Comparison of ENCODE assay signal across 12 cellular contexts in the genomic region with DNA sequence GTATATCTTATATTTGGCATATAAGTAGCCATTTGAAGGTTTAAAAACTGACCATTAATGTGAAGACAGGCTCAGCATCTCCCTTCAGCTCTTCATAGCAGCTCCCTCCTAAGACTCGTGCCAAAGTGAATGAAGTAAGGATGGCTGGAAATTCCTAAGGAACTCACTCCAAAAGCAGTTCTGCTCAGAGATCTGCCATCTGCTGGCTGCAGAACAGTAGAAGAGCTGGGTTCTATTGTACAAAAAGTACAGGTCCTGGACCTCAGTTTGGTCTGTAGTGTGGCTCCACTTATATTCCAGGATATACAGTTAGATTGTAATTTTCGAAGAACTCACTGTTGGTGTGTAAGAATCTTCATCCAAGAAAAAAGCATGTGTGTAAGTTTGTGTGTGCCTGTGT.
A peak's percentile ranks its signal among the peaks of the same experiment; 100 is the strongest.
DNase-seq lines count a peak whose midpoint lies in the region; ATAC-seq and TF ChIP-seq lines count a peak whose summit lies in the region.
"Had no signal": no experiment of that assay in that cellular context is flagged by ENCODE, and none has a peak within 500 bp of the region (broad histone marks: within the 10 kb centered on the region; RNA-seq: fewer than 3 reads in every experiment).

No MANE protein-coding gene starts in this region.

- no peaks in the 10 kb centered on the region for H3F3A ChIP-seq in smooth muscle cell (ENCODE audit: low read depth)

- WGBS in smooth muscle cell (ENCODE audit: low lambda C conversion rate) = 71% methylated on average over 2 of the region's 2 CpGs

- no peak overlapping the region for H3K27ac Mint-ChIP-seq in activated CD4-positive, alpha-beta memory T cell treated with anti-CD3 and anti-CD28 coated beads for 36 hours
- H3K27ac Mint-ChIP-seq: activated naive CD4-positive, alpha-beta T cell treated with anti-CD3 and anti-CD28 coated beads, Interleukin-2, amount 50 U/mL, for 72 hours had no signal

- no peak overlapping the region for H3K27ac ChIP-seq in smooth muscle cell (ENCODE audit: low read depth)
- H3K27ac ChIP-seq: KMS-11, neutrophil had no signal

- H3K4me2 ChIP-seq in smooth muscle cell = no peak overlapping the region
- H3K4me2 ChIP-seq: KMS-11 had no signal

- H3K4me3 Mint-ChIP-seq in activated CD4-positive, alpha-beta memory T cell treated with anti-CD3 and anti-CD28 coated beads for 36 hours = no peak overlapping the region

- H2AFZ ChIP-seq in smooth muscle cell (ENCODE audit: low read depth) = no peak overlapping the region

- in situ Hi-C loops in astrocyte of the cerebellum (cut with HindIII; ENCODE audit: low sequenced_read_pairs) = no loop called here

- POLR2A ChIA-PET in activated CD4-positive, alpha-beta memory T cell treated with anti-CD3 and anti-CD28 coated beads for 36 hours (lab: Charles Lee) = no interaction called here

- no peaks in the 10 kb centered on the region for H3K4me1 Mint-ChIP-seq in activated CD4-positive, alpha-beta memory T cell treated with anti-CD3 and anti-CD28 coated beads for 36 hours (ENCODE audit: low read depth)

- peak; percentile 21 for DNase-seq in H7
- DNase-seq in astrocyte of the cerebellum (ENCODE audit: low read depth) = peak; percentile 31
- DNase-seq in left ventricle myocardium superior = no peak
- no peak for DNase-seq in smooth muscle cell (lab: John Stamatoyannopoulos, UW; ENCODE audit: unreplicated experiment)
- no peak for DNase-seq in activated CD4-positive, alpha-beta memory T cell treated with anti-CD3 and anti-CD28 coated beads for 36 hours
- no peak for DNase-seq in NCI-H1092 treated with DMSO at 0.1 percent for 48 hours (lab: John Stamatoyannopoulos, UW)
- DNase-seq: GDM1 had no signal

- H3K9me3 Mint-ChIP-seq in activated CD4-positive, alpha-beta memory T cell treated with anti-CD3 and anti-CD28 coated beads for 36 hours = no peaks in the 10 kb centered on the region
- H3K9me3 Mint-ChIP-seq: activated naive CD4-positive, alpha-beta T cell treated with anti-CD3 and anti-CD28 coated beads, Interleukin-2, amount 50 U/mL, for 72 hours had no signal

- no peaks in the 10 kb centered on the region for H3K36me3 Mint-ChIP-seq in activated CD4-positive, alpha-beta memory T cell treated with anti-CD3 and anti-CD28 coated beads for 36 hours
- H3K36me3 Mint-ChIP-seq: activated naive CD4-positive, alpha-beta T cell treated with anti-CD3 and anti-CD28 coated beads, Interleukin-2, amount 50 U/mL, for 72 hours had no signal

- no peaks in the 10 kb centered on the region for H3K9me3 ChIP-seq in smooth muscle cell (replicated peaks; ENCODE audit: low read depth)
- H3K9me3 ChIP-seq: neutrophil had no signal

- TF ChIP-seq CTCF in astrocyte of the cerebellum (IDR thresholded peaks at IDR 0.05; ENCODE audit: low read depth, low read length, missing control alignments) = peak; percentile 59
- peak; percentile 8 for TF ChIP-seq CTCF in smooth muscle cell (IDR thresholded peaks at IDR 0.05; ENCODE audit: borderline replicate concordance, insufficient read depth, poor library complexity, severe bottlenecking)

- no peaks in the 10 kb centered on the region for H4K20me1 ChIP-seq in smooth muscle cell (ENCODE audit: low read depth)

- H3K4me1 ChIP-seq in smooth muscle cell (ENCODE audit: low read depth) = no peaks in the 10 kb centered on the region

- H3K27me3 Mint-ChIP-seq in activated CD4-positive, alpha-beta memory T cell treated with anti-CD3 and anti-CD28 coated beads for 36 hours = no peaks in the 10 kb centered on the region

- intact Hi-C loops in left ventricle myocardium superior (cut with micrococcal nuclease) = no loop called here
- intact Hi-C loops in activated CD4-positive, alpha-beta memory T cell treated with anti-CD3 and anti-CD28 coated beads for 36 hours (cut with micrococcal nuclease) = no loop called here

- H3K27me3 ChIP-seq in H7 (ENCODE audit: control insufficient read depth, insufficient read depth, low read length) (no peaks in the 10 kb centered on the region), smooth muscle cell (ENCODE audit: low read depth) (no peaks in the 10 kb centered on the region)
- H3K27me3 ChIP-seq: neutrophil had no signal

- peak; percentile 45 for ATAC-seq in left ventricle myocardium superior
- no peak for ATAC-seq in HG02763 (IDR thresholded peaks at IDR 0.05; ENCODE audit: unreplicated experiment)
- ATAC-seq in HG02852 (IDR thresholded peaks at IDR 0.05; ENCODE audit: unreplicated experiment) = no peak
- ATAC-seq: activated naive CD4-positive, alpha-beta T cell treated with anti-CD3 and anti-CD28 coated beads, Interleukin-2, amount 50 U/mL, for 72 hours had no signal

- H3K79me2 ChIP-seq in smooth muscle cell (ENCODE audit: low read depth) = no peaks in the 10 kb centered on the region

- H3K9ac ChIP-seq in smooth muscle cell (ENCODE audit: low read depth) = no peak overlapping the region
- H3K9ac ChIP-seq: KMS-11 had no signal

- CTCF ChIA-PET in activated CD4-positive, alpha-beta memory T cell treated with anti-CD3 and anti-CD28 coated beads for 36 hours (lab: Charles Lee) = interaction anchor here (0.8 kb wide), 1 partner anchor 268 kb away, joined by 3 read pairs; no protein-coding TSS in a partner anchor

- H3K4me3 ChIP-seq in H7 (ENCODE audit: insufficient read depth, low read depth, low read length) (no peak overlapping the region), astrocyte of the cerebellum (ENCODE audit: low read depth, low read length) (no peak overlapping the region), smooth muscle cell (no peak overlapping the region)

- no peaks in the 10 kb centered on the region; the same call in 1 of the 2 replicates for H3K36me3 ChIP-seq in H7 (replicated peaks; ENCODE audit: control insufficient read depth, insufficient read depth, low read length)
- H3K36me3 ChIP-seq in smooth muscle cell (ENCODE audit: low read depth) = no peaks in the 10 kb centered on the region
- H3K36me3 ChIP-seq: neutrophil had no signal

Comparison
In these comparisons a context has a peak if more than half of its experiments do, and no peak if none do; other contexts are left out.
1. DNase-seq: peak in H7 (single experiment) and astrocyte of the cerebellum (single experiment); none in left ventricle myocardium superior (single experiment), smooth muscle cell (single experiment), activated CD4-positive, alpha-beta memory T cell treated with anti-CD3 and anti-CD28 coated beads for 36 hours (single experiment) and NCI-H1092 treated with DMSO at 0.1 percent for 48 hours (single experiment).